ENCODE assay signal across 35 cellular contexts in the genomic region with DNA sequence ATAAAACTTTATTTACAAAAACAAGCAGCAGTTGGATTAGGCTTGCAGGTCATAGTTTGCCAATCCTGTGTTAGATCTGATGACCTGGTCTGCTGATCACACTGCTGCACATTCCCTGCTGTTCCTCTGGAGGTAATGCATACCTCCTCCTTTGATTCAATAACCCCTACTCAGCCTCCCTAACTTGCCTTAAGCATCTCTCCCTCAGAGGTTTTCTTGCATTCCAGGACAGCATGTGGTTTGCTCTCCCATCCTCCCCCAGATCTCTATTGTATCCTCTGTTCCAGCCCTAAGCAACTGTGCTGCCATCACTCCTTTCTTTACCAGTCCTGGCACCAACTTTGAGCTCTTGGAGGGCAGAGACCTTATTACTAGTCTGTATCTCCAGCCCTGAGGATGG.
"Had no signal": no experiment of that assay in that cellular context is flagged by ENCODE, and none has a peak within 500 bp of the region (broad histone marks: within the 10 kb centered on the region; RNA-seq: fewer than 3 reads in every experiment).

No MANE protein-coding gene starts in this region.

- H3K4me3 ChIP-seq: body of pancreas, MG63, PC-9 had no signal

- H3K9me3 ChIP-seq: body of pancreas, MG63 had no signal

- H3K4me1 ChIP-seq: body of pancreas had no signal

- H3K36me3 ChIP-seq: MG63 had no signal

- H3K4me2 ChIP-seq: PC-9 had no signal

- DNase-seq: activated CD4-positive, alpha-beta memory T cell treated with anti-CD3 and anti-CD28 coated beads, Interleukin-2, amount 10 ng/mL, durations not matched to agents 7 days and 5 days; activated CD4-positive, alpha-beta T cell treated with anti-CD3 and anti-CD28 coated beads for 1 hour; activated CD4-positive, alpha-beta T cell treated with anti-CD3 and anti-CD28 coated beads for 48 hours; activated CD4-positive, CD25-positive, alpha-beta regulatory T cell; activated CD8-positive, alpha-beta memory T cell treated with anti-CD3 and anti-CD28 coated beads for 24 hours; activated CD8-positive, alpha-beta memory T cell treated with anti-CD3 and anti-CD28 coated beads, Interleukin-2, amount 10 ng/mL, durations not matched to agents 7 days and 5 days; activated effector memory CD4-positive, alpha-beta T cell treated with anti-CD3 and anti-CD28 coated beads, Interleukin-2, amount 50 U/mL, for 16 hours; activated naive CD4-positive, alpha-beta T cell; activated naive CD8-positive, alpha-beta T cell treated with anti-CD3 and anti-CD28 coated beads, Interleukin-2, amount 10 ng/mL, durations not matched to agents 7 days and 5 days; activated T-cell treated with anti-CD3 and anti-CD28 coated beads, Interleukin-2, amount 50 U/mL, for 1 hour; activated T-cell treated with anti-CD3 and anti-CD28 coated beads, Interleukin-2, amount 50 U/mL, for 72 hours; amygdala; body of pancreas; caudate nucleus; cerebellar nuclear complex; Kasumi-1; KG1; MG63; NCI-H1048; NCI-H1105 treated with DMSO at 0.1 percent for 48 hours; NCI-H1436; NCI-H1694; NCI-H1930; NCI-H2081 treated with DMSO at 0.1 percent for 48 hours; NCI-H345; NCI-H524 treated with DMSO at 0.1 percent for 48 hours; NCI-H748 treated with DMSO at 0.1 percent for 48 hours; NK-92 treated with Interleukin-12 subunit alpha and Interleukin-12 subunit beta, amount 100 ng/mL, for 24 hours; PC-9; SIG-M5; T-cell; T-helper 2 cell; T-helper 9 cell had no signal

- H3K27me3 ChIP-seq: body of pancreas, MG63 had no signal

- H3K27ac ChIP-seq: body of pancreas, PC-9, RWPE1, VCaP had no signal
